Comparison of ENCODE assay signal across 20 cellular contexts in genomic region chr18:23340661-23341060, GRCh38.
DNase-seq lines count a peak whose midpoint lies in the region; ATAC-seq and TF ChIP-seq lines count a peak whose summit lies in the region.
"Had no signal": no experiment of that assay in that cellular context is flagged by ENCODE, and none has a peak within 500 bp of the region (broad histone marks: within the 10 kb centered on the region; RNA-seq: fewer than 3 reads in every experiment).

No MANE protein-coding gene starts in this region.

- H3K9ac ChIP-seq in neuronal stem cell (ENCODE audit: low read depth, low read length, poor library complexity), result no peak overlapping the region
- H3K9ac ChIP-seq: BLaER1, SK-N-SH had no signal

- no peak overlapping the region for H2BK5ac ChIP-seq in neuronal stem cell (ENCODE audit: low read length)

- no peak overlapping the region for H3K4ac ChIP-seq in neuronal stem cell (ENCODE audit: low read length)

- H3K27me3 ChIP-seq in neuronal stem cell (ENCODE audit: control insufficient read depth in 3 of 3, insufficient read depth in 3 of 3, low read depth in 1 of 3, low read length in 3 of 3), result no peaks in the 10 kb centered on the region
- H3K27me3 ChIP-seq: BLaER1 had no signal

- H3K4me3 ChIP-seq in foreskin fibroblast (ENCODE audit: low read depth in 1 of 2, low read length in 2 of 2) (no peak overlapping the region), neuronal stem cell (ENCODE audit: low read length in 2 of 2) (no peak overlapping the region)
- H3K4me3 ChIP-seq: BLaER1, GM12878, HAP-1, K562, PC-9 had no signal

- H3K4me2 ChIP-seq in neuronal stem cell (ENCODE audit: insufficient read depth, low read length, poor library complexity, severe bottlenecking), result no peak overlapping the region
- H3K4me2 ChIP-seq: BLaER1, PC-9, SK-N-SH had no signal

- H3K18ac ChIP-seq in neuronal stem cell (ENCODE audit: low read length), result no peak overlapping the region

- DNase-seq in NCI-H1105 treated with DMSO at 0.1 percent for 48 hours (lab: John Stamatoyannopoulos, UW), result peak; percentile 19
- no peak for DNase-seq in NCI-H1105 (lab: John Stamatoyannopoulos, UW)
- DNase-seq in amniotic epithelial cell (ENCODE audit: low read depth), result peak; percentile 48
- peak; percentile 30 to 68 for DNase-seq in foreskin fibroblast
- no peak for DNase-seq in neuronal stem cell (ENCODE audit: low spot score)
- DNase-seq in left lobe of liver (ENCODE audit: low spot score), result no peak
- no peak for DNase-seq in hippocampal formation (lab: John Stamatoyannopoulos, UW)
- DNase-seq: 8988T; activated CD8-positive, alpha-beta memory T cell treated with anti-CD3 and anti-CD28 coated beads, Interleukin-2, amount 50 U/mL, for 4 hours; cortex of kidney; GDM1; NCI-H748 treated with DMSO at 0.1 percent for 48 hours; PC-9; SK-N-SH had no signal

- H3K4me1 ChIP-seq in neuronal stem cell (ENCODE audit: control insufficient read depth in 2 of 2, insufficient read depth in 1 of 2, low read depth in 1 of 2, low read length in 2 of 2), result peaks cover 1 to 12% of the 10 kb centered on the region in 2 donors
- H3K4me1 ChIP-seq: HAP-1 had no signal

- H4K91ac ChIP-seq in neuronal stem cell (ENCODE audit: low read depth, low read length, poor library complexity), result no peak overlapping the region

- H3K36me3 ChIP-seq in neuronal stem cell (replicated peaks in 1 of 2; ENCODE audit: control insufficient read depth in 2 of 2, insufficient read depth in 2 of 2, low read length in 2 of 2), result no peaks in the 10 kb centered on the region
- H3K36me3 ChIP-seq: HAP-1 had no signal

- no peak overlapping the region for H3K27ac ChIP-seq in neuronal stem cell (replicated peaks; ENCODE audit: low read length)
- H3K27ac ChIP-seq: BLaER1, epithelial cell of prostate, PC-9 had no signal

- H3K14ac ChIP-seq in neuronal stem cell (ENCODE audit: low read length), result no peak overlapping the region

- H2AFZ ChIP-seq in neuronal stem cell (ENCODE audit: low read length), result peak overlapping the region; percentile 43
- H2AFZ ChIP-seq: PC-9 had no signal

- H3K79me1 ChIP-seq in neuronal stem cell (ENCODE audit: low read depth, low read length), result no peaks in the 10 kb centered on the region

- H3K23ac ChIP-seq in neuronal stem cell (ENCODE audit: low read depth, low read length, poor library complexity), result no peak overlapping the region

- 100% methylated on average over 2 of the region's 9 CpGs; no CpG with 5 or more reads in 1 of the 2 donors for WGBS in neuronal stem cell (ENCODE audit: extremely low coverage in 2 of 2, insufficient read length in 2 of 2, insufficient replicate concordance in 1 of 2), 2 donors

- no peak for TF ChIP-seq CTCF in foreskin fibroblast (IDR thresholded peaks at IDR 0.05; ENCODE audit: low read depth, low read length)

- ATAC-seq in HG03439 (IDR thresholded peaks at IDR 0.05; ENCODE audit: unreplicated experiment) (no peak), left lobe of liver (no peak)
- ATAC-seq: GM12878, K562 had no signal

- H2AK5ac ChIP-seq in neuronal stem cell (ENCODE audit: low read depth, low read length), result no peak overlapping the region

- H3K9me3 ChIP-seq in neuronal stem cell (replicated peaks in 1 of 2; ENCODE audit: control insufficient read depth in 2 of 2, insufficient read depth in 1 of 2, low read depth in 1 of 2, low read length in 2 of 2), result no peaks in the 10 kb centered on the region
- H3K9me3 ChIP-seq: BLaER1, HAP-1, SK-N-SH had no signal

- no peak overlapping the region for H2BK12ac ChIP-seq in neuronal stem cell (ENCODE audit: low read length)

- no peak overlapping the region for H2BK15ac ChIP-seq in neuronal stem cell (ENCODE audit: low read length)

- H2BK120ac ChIP-seq in neuronal stem cell (ENCODE audit: low read depth, low read length), result no peak overlapping the region

- no peak overlapping the region for H4K8ac ChIP-seq in neuronal stem cell (ENCODE audit: low read depth, low read length)

Comparison
In these comparisons a context has a peak if more than half of its experiments do, and no peak if none do; other contexts are left out.
1. DNase-seq: peak in NCI-H1105 treated with DMSO at 0.1 percent for 48 hours (single experiment), amniotic epithelial cell (single experiment) and foreskin fibroblast (2 of 2); none in NCI-H1105 (single experiment), neuronal stem cell (single experiment), left lobe of liver (single experiment) and hippocampal formation (0 of 2).